In genomic region chr16:260326-260725, GRCh38 we compare ENCODE assay signal across 29 cellular contexts. TPM values are rescaled to one million over a fixed set of nuclear protein-coding genes. Genes with fewer than 3 reads are reported as not detected.
"Had no signal": no experiment of that assay in that cellular context is flagged by ENCODE, and none has a peak within 500 bp of the region (broad histone marks: within the 10 kb centered on the region; RNA-seq: fewer than 3 reads in every experiment).

No MANE protein-coding gene starts in this region.

- H3K27ac ChIP-seq: left lung, parathyroid adenoma, psoas muscle, right lobe of liver, uterus had no signal

- H3K36me3 Mint-ChIP-seq: natural killer cell had no signal

- H2AFZ ChIP-seq: parathyroid adenoma had no signal

- H3K4me1 Mint-ChIP-seq: mesothelial cell of epicardium; stimulated activated memory B cell treated with anti-CD40 and anti-IgM and Interleukin-4, amounts not matched to agents 10 μg/mL and 1 μg/mL and 100 μg/mL, for 72 hours had no signal

- DNase-seq: immature natural killer cell; kidney; left colon; left lung; mesendoderm; naive B cell; natural killer cell; nucleus accumbens; psoas muscle; stimulated activated CD4-positive, alpha-beta T cell treated with anti-CD3 and anti-CD28 coated beads, Interleukin-1b, Interleukin-23, amount 100 ng/mL, for 48 hours; stimulated activated CD4-positive, alpha-beta T cell treated with anti-CD3 and anti-CD28 coated beads, Interleukin-2, amount 100 ng/mL, for 48 hours; stimulated activated CD4-positive, alpha-beta T cell treated with anti-CD3 and anti-CD28 coated beads, Interleukin-4, amount 100 ng/mL, for 4 hours; stimulated activated CD8-positive, alpha-beta memory T cell treated with anti-CD3 and anti-CD28 coated beads, Interleukin-4, amount 100 ng/mL, for 48 hours; stimulated activated naive CD4-positive, alpha-beta T cell treated with Interleukin-2 at 50 U/mL for 16 hours; stimulated activated naive CD8-positive, alpha-beta T cell treated with anti-CD3 and anti-CD28 coated beads, Interleukin-15, amount 100 ng/mL, for 72 hours; uterus had no signal

- H3K9me3 Mint-ChIP-seq: immature natural killer cell; mesothelial cell of epicardium; naive B cell; natural killer cell; stimulated activated memory B cell treated with anti-CD40 and anti-IgM and Interleukin-4, amounts not matched to agents 10 μg/mL and 1 μg/mL and 100 μg/mL, for 72 hours; stimulated activated naive CD8-positive, alpha-beta T cell treated with anti-CD3 and anti-CD28 coated beads, Interleukin-15, amount 100 ng/mL, for 72 hours; type B pancreatic cell had no signal

- H3K36me3 ChIP-seq: uterus had no signal

- FAIRE-seq: islet of Langerhans, kidney had no signal

- H3K27me3 ChIP-seq: left lung, right lobe of liver, tibial nerve, uterus had no signal

- H3K9me3 ChIP-seq: left lung, psoas muscle, right lobe of liver, tibial nerve, uterus had no signal

- H3K4me2 ChIP-seq: smooth muscle cell had no signal

- H3K27ac Mint-ChIP-seq: immature natural killer cell; mesothelial cell of epicardium; natural killer cell; stimulated activated memory B cell treated with anti-CD40 and anti-IgM and Interleukin-4, amounts not matched to agents 10 μg/mL and 1 μg/mL and 100 μg/mL, for 72 hours; stimulated activated naive CD8-positive, alpha-beta T cell treated with anti-CD3 and anti-CD28 coated beads, Interleukin-15, amount 100 ng/mL, for 72 hours; type B pancreatic cell had no signal

- H3K27me3 Mint-ChIP-seq: naive B cell; stimulated activated memory B cell treated with anti-CD40 and anti-IgM and Interleukin-4, amounts not matched to agents 10 μg/mL and 1 μg/mL and 100 μg/mL, for 72 hours; stimulated activated naive CD8-positive, alpha-beta T cell treated with anti-CD3 and anti-CD28 coated beads, Interleukin-15, amount 100 ng/mL, for 72 hours; type B pancreatic cell had no signal

- H3K4me1 ChIP-seq: left lung, parathyroid adenoma, psoas muscle, right lobe of liver, uterus had no signal

- H3K4me3 ChIP-seq: left lung, lung, psoas muscle, right lobe of liver, smooth muscle cell, tibial nerve, uterus had no signal

- H3K4me3 Mint-ChIP-seq: immature natural killer cell; mesothelial cell of epicardium; naive B cell; natural killer cell; stimulated activated memory B cell treated with anti-CD40 and anti-IgM and Interleukin-4, amounts not matched to agents 10 μg/mL and 1 μg/mL and 100 μg/mL, for 72 hours; stimulated activated naive CD8-positive, alpha-beta T cell treated with anti-CD3 and anti-CD28 coated beads, Interleukin-15, amount 100 ng/mL, for 72 hours; type B pancreatic cell had no signal

- ATAC-seq: left colon; left lung; natural killer cell; psoas muscle; right lobe of liver; stimulated activated memory B cell treated with anti-CD40 and anti-IgM and Interleukin-4, amounts not matched to agents 10 μg/mL and 1 μg/mL and 100 μg/mL, for 72 hours; stimulated activated naive CD8-positive, alpha-beta T cell treated with anti-CD3 and anti-CD28 coated beads, Interleukin-15, amount 100 ng/mL, for 72 hours had no signal

- H3K9ac ChIP-seq: parathyroid adenoma had no signal

RNA-seq across cellular contexts. Expression of gene RGS11, which starts 15.4 kb away (rescaled TPM):
- total RNA-seq: mononuclear cell had no signal
- polyA plus RNA-seq: immature natural killer cell had no signal

RNA-seq across cellular contexts. Expression of gene ARHGDIG, which starts 20.1 kb away (rescaled TPM):
- total RNA-seq: mononuclear cell, right lobe of liver, tibial nerve, ureter had no signal
- polyA plus RNA-seq: immature natural killer cell, liver had no signal

RNA-seq across cellular contexts. Expression of gene PDIA2, which starts 22.6 kb away (rescaled TPM):
- total RNA-seq: kidney, mononuclear cell, natural killer cell, osteocyte, right lobe of liver, ureter had no signal
- polyA plus RNA-seq: immature natural killer cell had no signal
